13 cellular contexts compared by ENCODE assay signal in the genomic region with DNA sequence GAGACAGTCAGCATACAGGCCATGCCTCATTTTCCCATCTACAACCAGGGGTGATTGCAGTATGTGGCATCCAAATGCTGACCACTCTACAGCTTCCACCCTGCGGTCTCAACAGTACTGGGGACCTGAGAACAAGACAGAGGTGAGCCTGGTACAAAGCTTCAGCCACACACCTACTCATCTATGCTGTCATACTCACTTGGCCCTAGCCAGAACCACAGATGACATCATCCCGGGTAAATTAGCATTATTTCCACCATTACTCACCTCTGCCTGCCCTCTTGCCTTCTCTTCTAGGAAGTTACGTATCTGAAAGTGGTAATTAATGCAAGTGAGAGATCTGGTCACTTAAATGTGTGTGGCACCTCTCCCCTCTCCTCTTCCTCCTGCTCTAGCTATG.
DNase-seq lines count a peak whose midpoint lies in the region; ATAC-seq and TF ChIP-seq lines count a peak whose summit lies in the region.
"Had no signal": no experiment of that assay in that cellular context is flagged by ENCODE, and none has a peak within 500 bp of the region (broad histone marks: within the 10 kb centered on the region; RNA-seq: fewer than 3 reads in every experiment).

No MANE protein-coding gene starts in this region.

- H3K27me3 Mint-ChIP-seq in activated naive CD8-positive, alpha-beta T cell treated with anti-CD3 and anti-CD28 coated beads, Interleukin-2, amount 10 ng/mL, durations not matched to agents 7 days and 5 days: no peaks in the 10 kb centered on the region

- peak overlapping the region; percentile 6 for H3K27ac Mint-ChIP-seq in activated naive CD8-positive, alpha-beta T cell treated with anti-CD3 and anti-CD28 coated beads, Interleukin-2, amount 10 ng/mL, durations not matched to agents 7 days and 5 days
- H3K27ac Mint-ChIP-seq: CD4-positive, alpha-beta T cell; mesothelial cell of epicardium had no signal

- intact Hi-C loops in vagina (cut with DNase I): no loop called here

- H3K4me3 ChIP-seq in vagina: no peak overlapping the region
- H3K4me3 ChIP-seq: prostate gland had no signal

- no peaks in the 10 kb centered on the region for H3K4me1 ChIP-seq in vagina
- H3K4me1 ChIP-seq: prostate gland had no signal

- no peaks in the 10 kb centered on the region for H3K4me1 Mint-ChIP-seq in activated naive CD8-positive, alpha-beta T cell treated with anti-CD3 and anti-CD28 coated beads, Interleukin-2, amount 10 ng/mL, durations not matched to agents 7 days and 5 days

- no peaks in the 10 kb centered on the region for H3K9me3 ChIP-seq in vagina
- H3K9me3 ChIP-seq: prostate gland had no signal

- TF ChIP-seq CTCF in vagina (IDR thresholded peaks at IDR 0.05): no peak

- no peaks in the 10 kb centered on the region for H3K36me3 ChIP-seq in vagina
- H3K36me3 ChIP-seq: prostate gland had no signal

- H3K9me3 Mint-ChIP-seq in activated naive CD8-positive, alpha-beta T cell treated with anti-CD3 and anti-CD28 coated beads, Interleukin-2, amount 10 ng/mL, durations not matched to agents 7 days and 5 days: no peaks in the 10 kb centered on the region
- H3K9me3 Mint-ChIP-seq: CD4-positive, alpha-beta T cell; mesothelial cell of epicardium had no signal

- H3K27ac ChIP-seq in vagina: no peak overlapping the region
- H3K27ac ChIP-seq: prostate gland had no signal

- POLR2A ChIA-PET in activated naive CD8-positive, alpha-beta T cell treated with anti-CD3 and anti-CD28 coated beads, Interleukin-2, amount 10 ng/mL, durations not matched to agents 7 days and 5 days (lab: Charles Lee): no interaction called here

- no peak overlapping the region for H3K4me3 Mint-ChIP-seq in activated naive CD8-positive, alpha-beta T cell treated with anti-CD3 and anti-CD28 coated beads, Interleukin-2, amount 10 ng/mL, durations not matched to agents 7 days and 5 days
- H3K4me3 Mint-ChIP-seq: CD4-positive, alpha-beta T cell; mesothelial cell of epicardium had no signal

- no peaks in the 10 kb centered on the region for H3K27me3 ChIP-seq in vagina

- ATAC-seq in activated naive CD8-positive, alpha-beta T cell treated with anti-CD3 and anti-CD28 coated beads, Interleukin-2, amount 10 ng/mL, durations not matched to agents 7 days and 5 days (ENCODE audit: low read depth): no peak

- DNase-seq in AG08396 (ENCODE audit: low spot score): peak; percentile 46
- peak; percentile 40 for DNase-seq in H4 (ENCODE audit: low spot score)
- no peak for DNase-seq in activated naive CD8-positive, alpha-beta T cell treated with anti-CD3 and anti-CD28 coated beads, Interleukin-2, amount 10 ng/mL, durations not matched to agents 7 days and 5 days
- DNase-seq in glomerular visceral epithelial cell (ENCODE audit: extremely low spot score): peak; percentile 47
- DNase-seq in iPS-NIHi11 (ENCODE audit: low spot score): no peak
- DNase-seq in stimulated activated naive CD4-positive, alpha-beta T cell treated with Interleukin-2 at 50 U/mL for 16 hours (lab: John Stamatoyannopoulos, UW): no peak
- no peak for DNase-seq in stimulated activated naive CD4-positive, alpha-beta T cell (lab: John Stamatoyannopoulos, UW)
- DNase-seq in vagina (ENCODE audit: extremely low spot score in 2 of 2): no peak
- DNase-seq: CD4-positive, alpha-beta T cell; NCI-H1417; NCI-H82 had no signal

- TF ChIP-seq POLR2A in vagina (IDR thresholded peaks at IDR 0.05): no peak

- H3K36me3 Mint-ChIP-seq in activated naive CD8-positive, alpha-beta T cell treated with anti-CD3 and anti-CD28 coated beads, Interleukin-2, amount 10 ng/mL, durations not matched to agents 7 days and 5 days: no peaks in the 10 kb centered on the region
- H3K36me3 Mint-ChIP-seq: mesothelial cell of epicardium had no signal

Comparison
In these comparisons a context has a peak if more than half of its experiments do, and no peak if none do; other contexts are left out.
1. DNase-seq: peak in AG08396 (single experiment), H4 (single experiment) and glomerular visceral epithelial cell (single experiment); none in activated naive CD8-positive, alpha-beta T cell treated with anti-CD3 and anti-CD28 coated beads, Interleukin-2, amount 10 ng/mL, durations not matched to agents 7 days and 5 days (single experiment), iPS-NIHi11 (single experiment), stimulated activated naive CD4-positive, alpha-beta T cell treated with Interleukin-2 at 50 U/mL for 16 hours (single experiment), stimulated activated naive CD4-positive, alpha-beta T cell (0 of 6) and vagina (0 of 2).